ENCODE assay signal across 36 cellular contexts in genomic region chr2:52828112-52828511, GRCh38.
DNase-seq lines count a peak whose midpoint lies in the region; ATAC-seq, FAIRE-seq and TF ChIP-seq lines count a peak whose summit lies in the region.
"Had no signal": no experiment of that assay in that cellular context is flagged by ENCODE, and none has a peak within 500 bp of the region (broad histone marks: within the 10 kb centered on the region; RNA-seq: fewer than 3 reads in every experiment).

No MANE protein-coding gene starts in this region.

- H3K4ac ChIP-seq in IMR-90 (ENCODE audit: low read depth, low read length) = no peak overlapping the region

- no peak overlapping the region for H2BK20ac ChIP-seq in IMR-90 (ENCODE audit: low read depth, low read length)

- no peak for ATAC-seq in HepG2
- no peak for ATAC-seq in right lobe of liver
- ATAC-seq in A549 = no peak
- ATAC-seq in IMR-90 (ENCODE audit: low read depth) = no peak
- no peak for ATAC-seq in K562
- no peak for ATAC-seq in activated CD4-positive, alpha-beta T cell treated with anti-CD3 and anti-CD28 coated beads for 36 hours
- no peak for ATAC-seq in foreskin keratinocyte
- ATAC-seq: CD8-positive, alpha-beta T cell had no signal

- H3K9me3 ChIP-seq in HepG2 (ENCODE audit: low read length) (peaks cover 25% of the 10 kb centered on the region), right lobe of liver (no peaks in the 10 kb centered on the region), A549 (no peaks in the 10 kb centered on the region; the same call in 2 of the 3 replicates), IMR-90 (ENCODE audit: control insufficient read depth, insufficient read depth, low read length) (no peaks in the 10 kb centered on the region), K562 (replicated peaks; ENCODE audit: control insufficient read depth, insufficient read depth, low read depth, low read length) (no peaks in the 10 kb centered on the region; the same call in 1 of the 2 replicates)
- H3K9me3 ChIP-seq: BE2C; BLaER1; BLaER1 treated with 17β-estradiol and CSF1 and Interleukin-3, amounts not matched to agents 10 nM and 100 nM; Caco-2 had no signal

- no peak overlapping the region for H3K4me3 Mint-ChIP-seq in activated CD4-positive, alpha-beta T cell treated with anti-CD3 and anti-CD28 coated beads for 36 hours
- H3K4me3 Mint-ChIP-seq: B cell; CD14-positive monocyte; CD4-positive, alpha-beta memory T cell; CD4-positive, alpha-beta T cell; CD4-positive, CD25-positive, alpha-beta regulatory T cell; CD8-positive, alpha-beta memory T cell; CD8-positive, alpha-beta T cell had no signal

- H3K18ac ChIP-seq in IMR-90 (ENCODE audit: low read depth, low read length) = no peak overlapping the region

- H3K36me3 ChIP-seq in HepG2 (replicated peaks in 1 of 2; ENCODE audit: control insufficient read depth in 1 of 2, insufficient read depth in 2 of 2, low read length in 2 of 2) (no peaks in the 10 kb centered on the region), right lobe of liver (no peaks in the 10 kb centered on the region), IMR-90 (ENCODE audit: control insufficient read depth, insufficient read depth, low read length) (no peaks in the 10 kb centered on the region), K562 (ENCODE audit: control insufficient read depth, insufficient read depth, low read length) (no peaks in the 10 kb centered on the region)
- H3K36me3 ChIP-seq: BE2C; BLaER1; BLaER1 treated with 17β-estradiol and CSF1 and Interleukin-3, amounts not matched to agents 10 nM and 100 nM had no signal

- TF ChIP-seq EP300 in HepG2 (IDR thresholded peaks at IDR 0.05; ENCODE audit: low read depth in 2 of 2, low read length in 2 of 2) (no peak), HepG2 (CRISPR knock-in tag; IDR thresholded peaks at IDR 0.05; ENCODE audit: borderline replicate concordance) (no peak), A549 (IDR thresholded peaks at IDR 0.05) (no peak), K562 (IDR thresholded peaks at IDR 0.05; ENCODE audit: low read length) (no peak)

- no peak overlapping the region for H3K27ac ChIP-seq in HepG2 (ENCODE audit: extremely low read length, insufficient read depth, low read length)
- no peak overlapping the region for H3K27ac ChIP-seq in right lobe of liver
- H3K27ac ChIP-seq in A549 = no peak overlapping the region
- no peak overlapping the region for H3K27ac ChIP-seq in IMR-90 (ENCODE audit: insufficient read depth, low read length)
- H3K27ac ChIP-seq in K562 (ENCODE audit: extremely low read depth, low read depth, low read length) = no peak overlapping the region
- H3K27ac ChIP-seq in foreskin keratinocyte = no peak overlapping the region
- H3K27ac ChIP-seq: 22Rv1; BLaER1; BLaER1 treated with 17β-estradiol and CSF1 and Interleukin-3, amounts not matched to agents 10 nM and 100 nM; C4-2B had no signal

- H3K56ac ChIP-seq in IMR-90 (ENCODE audit: extremely low read depth, insufficient read depth, low read length) = no peak overlapping the region

- H3K9me1 ChIP-seq in IMR-90 (ENCODE audit: insufficient read depth, low read length) (no peaks in the 10 kb centered on the region), K562 (ENCODE audit: control insufficient read depth, insufficient read depth, low read length) (no peaks in the 10 kb centered on the region)

- CTCF ChIA-PET in HepG2 (lab: Yijun Ruan, JAX; ENCODE audit: low intra/inter-chr PET ratio, low total read pairs) (no interaction called here), A549 (lab: Yijun Ruan, JAX) (no interaction called here), IMR-90 (lab: Yijun Ruan, JAX) (interaction anchor here (0.6 kb wide), 1 partner anchor 275 kb away, joined by 3 read pairs; no protein-coding TSS in a partner anchor), K562 (lab: Yijun Ruan, JAX; ENCODE audit: low intra/inter-chr PET ratio) (no interaction called here)
- CTCF ChIA-PET in activated CD4-positive, alpha-beta T cell treated with anti-CD3 and anti-CD28 coated beads for 36 hours (lab: Charles Lee) = no interaction called here

- H3K27me3 ChIP-seq in HepG2 (ENCODE audit: control insufficient read depth in 1 of 2, insufficient read depth in 2 of 2, low read length in 2 of 2) (no peaks in the 10 kb centered on the region), right lobe of liver (no peaks in the 10 kb centered on the region), IMR-90 (ENCODE audit: control insufficient read depth, insufficient read depth, low read length) (no peaks in the 10 kb centered on the region), K562 (ENCODE audit: control insufficient read depth in 2 of 2, insufficient read depth in 2 of 2, low read length in 2 of 2) (no peaks in the 10 kb centered on the region), foreskin keratinocyte (no peaks in the 10 kb centered on the region)
- H3K27me3 ChIP-seq: BE2C; BLaER1; BLaER1 treated with 17β-estradiol and CSF1 and Interleukin-3, amounts not matched to agents 10 nM and 100 nM had no signal

- H3K23ac ChIP-seq in IMR-90 (ENCODE audit: low read depth, low read length) = no peak overlapping the region

- FAIRE-seq in HepG2 (lab: Jason Lieb, UNC) (no peak), A549 (lab: Jason Lieb, UNC) (no peak), K562 (lab: Jason Lieb, UNC) (no peak)
- FAIRE-seq: A204.1, D721Med had no signal

- no peak overlapping the region for H3K9ac ChIP-seq in HepG2 (ENCODE audit: insufficient read depth, low read depth, low read length)
- no peak overlapping the region for H3K9ac ChIP-seq in IMR-90 (ENCODE audit: low read depth, low read length)
- no peak overlapping the region for H3K9ac ChIP-seq in K562 (ENCODE audit: insufficient read depth in 1 of 2, low read depth in 2 of 2, low read length in 2 of 2)
- H3K9ac ChIP-seq: BLaER1; BLaER1 treated with 17β-estradiol and CSF1 and Interleukin-3, amounts not matched to agents 10 nM and 100 nM had no signal

- TF ChIP-seq POLR2A in HepG2 (IDR thresholded peaks at IDR 0.05; ENCODE audit: insufficient read depth in 1 of 2, low read depth in 2 of 2, low read length in 2 of 2) (no peak), right lobe of liver (IDR thresholded peaks at IDR 0.05) (no peak), A549 (IDR thresholded peaks at IDR 0.05; ENCODE audit: low read length) (no peak), IMR-90 (IDR thresholded peaks at IDR 0.05; ENCODE audit: low read depth, low read length) (no peak), K562 (conservative IDR thresholded peaks at IDR 0.05) (no peak)

- no peaks in the 10 kb centered on the region for H3K4me1 ChIP-seq in HepG2 (ENCODE audit: insufficient read depth, low read length)
- no peaks in the 10 kb centered on the region for H3K4me1 ChIP-seq in right lobe of liver
- no peaks in the 10 kb centered on the region for H3K4me1 ChIP-seq in A549
- no peaks in the 10 kb centered on the region for H3K4me1 ChIP-seq in IMR-90 (ENCODE audit: control insufficient read depth, insufficient read depth, low read length)
- H3K4me1 ChIP-seq in K562 (replicated peaks in 1 of 2; ENCODE audit: control insufficient read depth in 2 of 2, insufficient read depth in 2 of 2, low read length in 2 of 2) = no peaks in the 10 kb centered on the region
- no peaks in the 10 kb centered on the region for H3K4me1 ChIP-seq in foreskin keratinocyte
- H3K4me1 ChIP-seq: BE2C; BLaER1; BLaER1 treated with 17β-estradiol and CSF1 and Interleukin-3, amounts not matched to agents 10 nM and 100 nM; Caco-2 had no signal

- no peak overlapping the region for H3K4me3 ChIP-seq in HepG2 (replicated peaks in 1 of 3; ENCODE audit: insufficient read depth in 1 of 3, low read depth in 2 of 3, low read length in 3 of 3)
- no peak overlapping the region for H3K4me3 ChIP-seq in right lobe of liver
- H3K4me3 ChIP-seq in A549 = no peak overlapping the region
- H3K4me3 ChIP-seq in IMR-90 (ENCODE audit: insufficient read depth, low read depth, low read length) = no peak overlapping the region
- H3K4me3 ChIP-seq in K562 = no peak overlapping the region
- H3K4me3 ChIP-seq: BLaER1; BLaER1 treated with 17β-estradiol and CSF1 and Interleukin-3, amounts not matched to agents 10 nM and 100 nM had no signal

- no peaks in the 10 kb centered on the region for H3K79me2 ChIP-seq in HepG2 (ENCODE audit: insufficient read depth, low read length)
- H3K79me2 ChIP-seq in K562 (ENCODE audit: control insufficient read depth, insufficient read depth, low read length) = no peaks in the 10 kb centered on the region

- no peaks in the 10 kb centered on the region for H3K9me3 Mint-ChIP-seq in activated CD4-positive, alpha-beta T cell treated with anti-CD3 and anti-CD28 coated beads for 36 hours (ENCODE audit: low read depth)

- BruUV-seq in HepG2 (replicated peaks; lab: Mats Ljungman, UMichigan) (no TSS peak), IMR-90 (replicated peaks; lab: Mats Ljungman, UMichigan) (no TSS peak), K562 (replicated peaks; lab: Mats Ljungman, UMichigan) (no TSS peak)

- no peaks in the 10 kb centered on the region for H3K27me3 Mint-ChIP-seq in activated CD4-positive, alpha-beta T cell treated with anti-CD3 and anti-CD28 coated beads for 36 hours
- H3K27me3 Mint-ChIP-seq: B cell; CD4-positive, alpha-beta memory T cell; CD4-positive, alpha-beta T cell; CD4-positive, CD25-positive, alpha-beta regulatory T cell; CD8-positive, alpha-beta memory T cell had no signal

- no peak overlapping the region for H3K27ac Mint-ChIP-seq in activated CD4-positive, alpha-beta T cell treated with anti-CD3 and anti-CD28 coated beads for 36 hours
- H3K27ac Mint-ChIP-seq: B cell; CD14-positive monocyte; CD4-positive, alpha-beta memory T cell; CD4-positive, alpha-beta T cell; CD4-positive, CD25-positive, alpha-beta regulatory T cell; CD8-positive, alpha-beta memory T cell; CD8-positive, alpha-beta T cell had no signal

- H3K4me1 Mint-ChIP-seq in activated CD4-positive, alpha-beta T cell treated with anti-CD3 and anti-CD28 coated beads for 36 hours = no peaks in the 10 kb centered on the region
- H3K4me1 Mint-ChIP-seq: B cell; CD14-positive monocyte; CD4-positive, alpha-beta memory T cell; CD8-positive, alpha-beta memory T cell had no signal

- H4K8ac ChIP-seq in IMR-90 (ENCODE audit: low read depth in 2 of 2, low read length in 2 of 2) = no peak overlapping the region

- no peak overlapping the region for H3K14ac ChIP-seq in IMR-90 (replicated peaks; ENCODE audit: low read depth, low read length)

- no peak for TF ChIP-seq RAD21 in HepG2 (CRISPR knock-in tag; IDR thresholded peaks at IDR 0.05)
- TF ChIP-seq RAD21 in A549 (conservative IDR thresholded peaks at IDR 0.05 in 1 of 2, IDR thresholded peaks at IDR 0.05 in 1 of 2) = no peak
- no peak for TF ChIP-seq RAD21 in IMR-90 (IDR thresholded peaks at IDR 0.05; ENCODE audit: low read length)
- TF ChIP-seq RAD21 in K562 (CRISPR knock-in tag; conservative IDR thresholded peaks at IDR 0.05 in 1 of 2, IDR thresholded peaks at IDR 0.05 in 1 of 2) = no peak

- H2AK9ac ChIP-seq in IMR-90 (replicated peaks; ENCODE audit: low read depth, low read length, poor library complexity) = no peak overlapping the region

- in situ Hi-C loops in HepG2 (cut with HindIII; ENCODE audit: extremely low pct_ligation_motif_present, low pct_unique_long_range_greater_than_20kb) (no loop called here), IMR-90 (cut with MboI; ENCODE audit: low sequenced_read_pairs) (no loop called here), K562 (cut with MboI) (no loop called here)

- H2BK120ac ChIP-seq in IMR-90 (ENCODE audit: low read depth, low read length) = no peak overlapping the region

- POLR2A ChIA-PET in HepG2 (lab: Yijun Ruan, JAX) = no interaction called here
- POLR2A ChIA-PET in A549 (lab: Yijun Ruan, JAX) = no interaction called here
- POLR2A ChIA-PET in IMR-90 (lab: Charles Lee; ENCODE audit: unreplicated experiment) = no interaction called here
- POLR2A ChIA-PET in K562 (lab: Yijun Ruan, JAX) = no interaction called here
- POLR2A ChIA-PET in activated CD4-positive, alpha-beta T cell treated with anti-CD3 and anti-CD28 coated beads for 36 hours (lab: Charles Lee) = no interaction called here

- no peaks in the 10 kb centered on the region for H3K79me1 ChIP-seq in IMR-90 (ENCODE audit: low read depth in 1 of 2, low read length in 2 of 2)

- DNase-seq in HepG2 (ENCODE audit: low spot score) (no peak), right lobe of liver (no peak), A549 (ENCODE audit: low read depth in 1 of 2, low spot score in 1 of 2) (no peak), IMR-90 (no peak), K562 (ENCODE audit: extremely low read depth in 1 of 4, low spot score in 3 of 4) (no peak), NAMALWA (ENCODE audit: low spot score) (no peak), foreskin keratinocyte (no peak)
- no peak for DNase-seq in activated CD4-positive, alpha-beta T cell treated with anti-CD3 and anti-CD28 coated beads for 36 hours
- DNase-seq: 8988T; ACHN; AML-193; BE2C; C1 segment of cervical spinal cord; Caco-2; Calu3; CD4-positive, alpha-beta memory T cell; CD4-positive, alpha-beta T cell; CD4-positive, CD25-positive, alpha-beta regulatory T cell; CD8-positive, alpha-beta memory T cell; CD8-positive, alpha-beta T cell; COR-L47; DMS 273 treated with DMSO at 0.1 percent for 48 hours; DMS153; DMS53; DMS79; DMS79 treated with DMSO at 0.1 percent for 48 hours; DND-41; EL had no signal

- intact Hi-C loops in HepG2 (cut with micrococcal nuclease; ENCODE audit: unreplicated experiment) = no loop called here
- intact Hi-C loops in right lobe of liver (cut with DNase I) = no loop called here
- intact Hi-C loops in IMR-90 (cut with micrococcal nuclease) = no loop called here
- intact Hi-C loops in K562 (cut with micrococcal nuclease) = no loop called here
- intact Hi-C loops in activated CD4-positive, alpha-beta T cell treated with anti-CD3 and anti-CD28 coated beads for 36 hours (cut with DNase I, micrococcal nuclease) = no loop called here

- TF ChIP-seq CTCF in HepG2 (CRISPR knock-in tag; IDR thresholded peaks at IDR 0.05) = no peak
- TF ChIP-seq CTCF in right lobe of liver (IDR thresholded peaks at IDR 0.05) = no peak
- TF ChIP-seq CTCF in A549 (IDR thresholded peaks at IDR 0.05) = no peak
- no peak for TF ChIP-seq CTCF in IMR-90 (conservative IDR thresholded peaks at IDR 0.05; ENCODE audit: low read depth, low read length)
- TF ChIP-seq CTCF in K562 (IDR thresholded peaks at IDR 0.05 in 2 of 3, conservative IDR thresholded peaks at IDR 0.05 in 1 of 3; ENCODE audit: insufficient read depth in 2 of 3, low read depth in 1 of 3, low read length in 3 of 3) = no peak
- TF ChIP-seq CTCF in foreskin keratinocyte (conservative IDR thresholded peaks at IDR 0.05) = no peak

- no peak overlapping the region for H2AK5ac ChIP-seq in IMR-90 (ENCODE audit: low read depth, low read length)

- H3K4me2 ChIP-seq in HepG2 (ENCODE audit: low read depth, low read length) (no peak overlapping the region), A549 (no peak overlapping the region), IMR-90 (ENCODE audit: low read depth, low read length) (no peak overlapping the region), K562 (ENCODE audit: insufficient read depth, low read length) (no peak overlapping the region)
- H3K4me2 ChIP-seq: BLaER1; BLaER1 treated with 17β-estradiol and CSF1 and Interleukin-3, amounts not matched to agents 10 nM and 100 nM had no signal

- no peak overlapping the region for H2BK5ac ChIP-seq in IMR-90 (ENCODE audit: low read depth, low read length, poor library complexity, severe bottlenecking)

- H4K5ac ChIP-seq in IMR-90 (ENCODE audit: low read depth, low read length) = no peak overlapping the region

- dilution Hi-C loops in IMR-90 (cut with HindIII; ENCODE audit: low sequenced_read_pairs, unreplicated experiment) = no loop called here

- no peaks in the 10 kb centered on the region for H3K36me3 Mint-ChIP-seq in activated CD4-positive, alpha-beta T cell treated with anti-CD3 and anti-CD28 coated beads for 36 hours (ENCODE audit: low read depth)
- H3K36me3 Mint-ChIP-seq: CD14-positive monocyte; CD4-positive, alpha-beta memory T cell; CD4-positive, CD25-positive, alpha-beta regulatory T cell; CD8-positive, alpha-beta memory T cell; CD8-positive, alpha-beta T cell had no signal

- no peak overlapping the region for H4K91ac ChIP-seq in IMR-90 (ENCODE audit: insufficient read depth, low read depth, low read length)

- H2AFZ ChIP-seq in HepG2 (ENCODE audit: low read length) = no peak overlapping the region
- no peak overlapping the region for H2AFZ ChIP-seq in IMR-90 (replicated peaks; ENCODE audit: low read length, poor library complexity)
- H2AFZ ChIP-seq in K562 (ENCODE audit: low read depth, low read length) = no peak overlapping the region

- H2BK15ac ChIP-seq in IMR-90 (ENCODE audit: low read depth, low read length) = no peak overlapping the region

- no peaks in the 10 kb centered on the region for H4K20me1 ChIP-seq in HepG2 (ENCODE audit: insufficient read depth, low read length)
- H4K20me1 ChIP-seq in IMR-90 (ENCODE audit: insufficient read depth, low read length) = no peaks in the 10 kb centered on the region
- H4K20me1 ChIP-seq in K562 (replicated peaks; ENCODE audit: control insufficient read depth, insufficient read depth, low read length) = no peaks in the 10 kb centered on the region
- H4K20me1 ChIP-seq: BLaER1; BLaER1 treated with 17β-estradiol and CSF1 and Interleukin-3, amounts not matched to agents 10 nM and 100 nM had no signal

- WGBS in HepG2 (ENCODE audit: low lambda C conversion rate) = 2% methylated on average over 1 of the region's 1 CpG
- 60% methylated on average over 1 of the region's 1 CpG for WGBS in right lobe of liver (ENCODE audit: insufficient coverage, low coverage, low lambda C conversion rate, missing lambda C conversion rate)
- WGBS in A549 (ENCODE audit: missing lambda C conversion rate) = 14% methylated on average over 1 of the region's 1 CpG
- no CpG with 5 or more reads among the region's 1 CpG for WGBS in IMR-90 (ENCODE audit: extremely low coverage in 2 of 2, insufficient read length in 1 of 2), 2 experiments
- WGBS in K562 (ENCODE audit: insufficient coverage, low coverage, missing lambda C conversion rate) = 0% methylated on average over 1 of the region's 1 CpG

Comparison
In these comparisons a context has a peak if more than half of its experiments do, and no peak if none do; other contexts are left out.
1. Of the 241 proteins assayed by ChIP-seq in both HepG2 and K562: peak only in HepG2: MAFF and MAFK; only in K562: none; in both: none; in neither: 239.